Comparison of ENCODE assay signal across 1 cellular context in genomic region chr19:9295411-9295849, GRCh38.
A peak's percentile ranks its signal among the peaks of the same experiment; 100 is the strongest.
TF ChIP-seq lines count a peak whose summit lies in the region.

No MANE protein-coding gene starts in this region.

TF ChIP-seq in H1, 55 proteins besides CTCF, POLR2A, EP300 and RAD21:
- TF ChIP-seq ATF2 (IDR thresholded peaks at IDR 0.05; ENCODE audit: low read length) (no peak), CREB1 (IDR thresholded peaks at IDR 0.05) (no peak), ZNF274 (IDR thresholded peaks at IDR 0.05; ENCODE audit: borderline replicate concordance, extremely low read depth, low read length) (peak; percentile 94), CBX8 (IDR thresholded peaks at IDR 0.05; ENCODE audit: borderline replicate concordance, low read depth, low read length) (no peak), CHD2 (IDR thresholded peaks at IDR 0.05; ENCODE audit: low read length) (no peak), BCL11A (IDR thresholded peaks at IDR 0.05; ENCODE audit: low read depth in 2 of 2, low read length in 2 of 2) (no peak), RXRA (IDR thresholded peaks at IDR 0.05; ENCODE audit: insufficient read depth, low read depth, low read length) (no peak), CTBP2 (IDR thresholded peaks at IDR 0.05; ENCODE audit: borderline replicate concordance, insufficient read depth, insufficient read length, low read length) (no peak), TEAD4 (IDR thresholded peaks at IDR 0.05; ENCODE audit: low read depth, low read length) (peak; percentile 3; the same call in 1 of the 2 replicates), SAP30 (IDR thresholded peaks at IDR 0.05; ENCODE audit: insufficient read depth, insufficient replicate concordance, low read length) (no peak), MAFK (IDR thresholded peaks at IDR 0.05; ENCODE audit: low read depth, low read length) (no peak), RFX5 (IDR thresholded peaks at IDR 0.05; ENCODE audit: borderline replicate concordance, low read depth, low read length) (no peak), RBBP5 (IDR thresholded peaks at IDR 0.05; ENCODE audit: borderline replicate concordance, low read depth, low read length) (no peak)
TF ChIP-seq in H1: peak in this region for 2.
